ENCODE assay signal across 1 cellular context in genomic region chr5:43483210-43484048, GRCh38.
A peak's percentile ranks its signal among the peaks of the same experiment; 100 is the strongest.
TF ChIP-seq lines count a peak whose summit lies in the region.

A gene with protein sequence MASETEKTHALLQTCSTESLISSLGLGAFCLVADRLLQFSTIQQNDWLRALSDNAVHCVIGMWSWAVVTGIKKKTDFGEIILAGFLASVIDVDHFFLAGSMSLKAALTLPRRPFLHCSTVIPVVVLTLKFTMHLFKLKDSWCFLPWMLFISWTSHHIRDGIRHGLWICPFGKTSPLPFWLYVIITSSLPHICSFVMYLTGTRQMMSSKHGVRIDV (minus strand): TSS chr5:43483865. CDS start chr5:43453969, 29,896 bp downstream.

TF ChIP-seq in H1, 55 proteins besides CTCF, POLR2A, EP300 and RAD21 (continued from another document):
- TF ChIP-seq, protein P1, sequence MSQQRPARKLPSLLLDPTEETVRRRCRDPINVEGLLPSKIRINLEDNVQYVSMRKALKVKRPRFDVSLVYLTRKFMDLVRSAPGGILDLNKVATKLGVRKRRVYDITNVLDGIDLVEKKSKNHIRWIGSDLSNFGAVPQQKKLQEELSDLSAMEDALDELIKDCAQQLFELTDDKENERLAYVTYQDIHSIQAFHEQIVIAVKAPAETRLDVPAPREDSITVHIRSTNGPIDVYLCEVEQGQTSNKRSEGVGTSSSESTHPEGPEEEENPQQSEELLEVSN (IDR thresholded peaks at IDR 0.05), result no peak; the same call in 1 of the 2 replicates
- TF ChIP-seq SAP30 (IDR thresholded peaks at IDR 0.05; ENCODE audit: insufficient read depth, insufficient replicate concordance, low read length), result no peak
- TF ChIP-seq HDAC2 (IDR thresholded peaks at IDR 0.05; ENCODE audit: borderline replicate concordance in 1 of 2, low read depth in 2 of 2, low read length in 2 of 2), result peak in 1 of 2 experiments; percentile 90; a peak in 3 of 4 replicates
- TF ChIP-seq PHF8 (conservative IDR thresholded peaks at IDR 0.05; ENCODE audit: low read depth, low read length), result peak; percentile 89
- no peak for TF ChIP-seq SIX5 (IDR thresholded peaks at IDR 0.05; ENCODE audit: low read depth, low read length)
- TF ChIP-seq TAF1 (IDR thresholded peaks at IDR 0.05; ENCODE audit: low read depth, low read length), result peak; percentile 94
- peak; percentile 73 for TF ChIP-seq SP2 (IDR thresholded peaks at IDR 0.05; ENCODE audit: low read length)
- TF ChIP-seq BACH1 (IDR thresholded peaks at IDR 0.05; ENCODE audit: low read length), result peak; percentile 85
- peak; percentile 90 for TF ChIP-seq EGR1 (IDR thresholded peaks at IDR 0.05; ENCODE audit: borderline replicate concordance, low read depth, low read length)
- TF ChIP-seq ASH2L (IDR thresholded peaks at IDR 0.05; ENCODE audit: low read length), result peak; percentile 85
- no peak for TF ChIP-seq RBBP5 (IDR thresholded peaks at IDR 0.05; ENCODE audit: borderline replicate concordance, low read depth, low read length)
- TF ChIP-seq CEBPB (IDR thresholded peaks at IDR 0.05; ENCODE audit: low read depth, low read length), result peak; percentile 79
- TF ChIP-seq POLR2AphosphoS5 (IDR thresholded peaks at IDR 0.05; ENCODE audit: low read depth, low read length), result peak; percentile 81
- TF ChIP-seq SP1 (IDR thresholded peaks at IDR 0.05; ENCODE audit: low read depth, low read length), result 0 out of 2 replicates have a peak, but pooled peaks have one; percentile 4
- peak; percentile 82 for TF ChIP-seq TAF7 (optimal IDR thresholded peaks at IDR 0.05; ENCODE audit: borderline replicate concordance, low read depth, low read length)
- peak; percentile 16 to 77; a peak in 1 of 4 replicates for TF ChIP-seq SIN3A (conservative IDR thresholded peaks at IDR 0.05 in 1 of 2, IDR thresholded peaks at IDR 0.05 in 1 of 2; ENCODE audit: low read depth in 1 of 2, low read length in 2 of 2)
- no peak for TF ChIP-seq CBX5 (IDR thresholded peaks at IDR 0.05; ENCODE audit: low read depth, low read length)
